ENCODE assay signal across 14 cellular contexts in the genomic region with DNA sequence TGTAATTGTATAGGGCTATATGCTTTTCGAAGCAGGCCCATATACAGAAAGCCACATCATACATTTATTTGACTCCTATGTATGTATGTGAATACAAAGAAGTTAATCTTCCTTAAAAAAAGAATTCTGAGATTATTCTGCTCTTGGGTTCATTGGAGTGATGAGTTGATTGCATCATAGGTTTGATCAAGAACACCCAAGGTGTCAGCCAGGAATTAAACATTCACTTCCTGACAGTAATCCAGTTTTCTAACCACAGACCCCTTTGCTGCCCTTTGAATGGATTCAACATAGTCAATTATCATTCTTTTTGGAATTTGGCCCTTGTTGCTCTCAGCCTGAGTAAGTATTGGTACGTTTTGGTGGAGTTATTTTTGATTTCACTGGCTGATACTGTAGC.
DNase-seq lines count a peak whose midpoint lies in the region; ATAC-seq and TF ChIP-seq lines count a peak whose summit lies in the region.
"Had no signal": no experiment of that assay in that cellular context is flagged by ENCODE, and none has a peak within 500 bp of the region (broad histone marks: within the 10 kb centered on the region; RNA-seq: fewer than 3 reads in every experiment).

No MANE protein-coding gene starts in this region.

- H3K4me3 ChIP-seq in SK-N-SH (ENCODE audit: low read depth in 2 of 2, low read length in 1 of 2) = no peak overlapping the region
- no peak overlapping the region for H3K4me3 ChIP-seq in HEK293 (ENCODE audit: low read depth, low read length)
- no peak overlapping the region for H3K4me3 ChIP-seq in mesendoderm (ENCODE audit: low read length)
- H3K4me3 ChIP-seq: GM23248, K562 had no signal

- no peak overlapping the region for H3K18ac ChIP-seq in mesendoderm (ENCODE audit: low read length)

- H3K79me1 ChIP-seq in mesendoderm (ENCODE audit: low read length) = no peaks in the 10 kb centered on the region

- POLR2A ChIA-PET in SK-N-SH (lab: Yijun Ruan, JAX) = no interaction called here
- POLR2A ChIA-PET in HEK293 (lab: Yijun Ruan, JAX) = no interaction called here

- H3K4me1 ChIP-seq in SK-N-SH (ENCODE audit: control insufficient read depth in 1 of 2, insufficient read depth in 2 of 2, low read depth in 1 of 2, low read length in 1 of 2) = peaks cover 0 to 8% of the 10 kb centered on the region in 2 experiments; a peak in 2 of 4 replicates
- H3K4me1 ChIP-seq in HEK293 (ENCODE audit: control insufficient read depth, insufficient read depth, low read length) = peaks cover 7% of the 10 kb centered on the region
- peaks cover 12% of the 10 kb centered on the region for H3K4me1 ChIP-seq in mesendoderm (ENCODE audit: control insufficient read depth, low read depth, low read length)
- H3K4me1 ChIP-seq: Caco-2 had no signal

- TF ChIP-seq RAD21 in SK-N-SH (IDR thresholded peaks at IDR 0.05; ENCODE audit: low read length) = no peak

- H3K79me2 ChIP-seq in SK-N-SH (ENCODE audit: insufficient read depth) (no peaks in the 10 kb centered on the region), mesendoderm (ENCODE audit: control insufficient read depth, insufficient read depth, low read length) (no peaks in the 10 kb centered on the region)

- 7% methylated on average over 2 of the region's 2 CpGs for WGBS in SK-N-SH (ENCODE audit: low lambda C conversion rate)
- no CpG with 5 or more reads among the region's 2 CpGs for WGBS in mesendoderm (ENCODE audit: extremely low coverage, insufficient coverage, low lambda C conversion rate)

- ATAC-seq in SK-N-SH treated with all-trans-retinoic acid at 6 μM for 48 hours (no peak), HG03196 (IDR thresholded peaks at IDR 0.05; ENCODE audit: unreplicated experiment) (no peak)
- ATAC-seq: K562 had no signal

- H3K36me3 ChIP-seq in SK-N-SH (replicated peaks in 1 of 2; ENCODE audit: control insufficient read depth in 1 of 2, insufficient read depth in 2 of 2, low read length in 1 of 2) (no peaks in the 10 kb centered on the region), HEK293 (ENCODE audit: control insufficient read depth in 2 of 2, insufficient read depth in 1 of 2, low read length in 2 of 2) (no peaks in the 10 kb centered on the region), mesendoderm (ENCODE audit: control insufficient read depth, insufficient read depth, low read length) (no peaks in the 10 kb centered on the region)

- TF ChIP-seq EP300 in SK-N-SH (IDR thresholded peaks at IDR 0.05; ENCODE audit: borderline replicate concordance in 1 of 2, low read depth in 1 of 2, low read length in 1 of 2) = no peak

- H2AFZ ChIP-seq in SK-N-SH (ENCODE audit: low read depth) = no peak overlapping the region
- H2AFZ ChIP-seq: GM23248 had no signal

- H3K9me3 ChIP-seq in SK-N-SH (no peaks in the 10 kb centered on the region), HEK293 (ENCODE audit: control insufficient read depth, insufficient read depth, low read depth, low read length) (no peaks in the 10 kb centered on the region)
- H3K9me3 ChIP-seq: Caco-2 had no signal

- H3K9me2 ChIP-seq in SK-N-SH = no peaks in the 10 kb centered on the region

- no peak overlapping the region for H2BK5ac ChIP-seq in mesendoderm (ENCODE audit: low read length)

- CTCF ChIA-PET in SK-N-SH (lab: Yijun Ruan, JAX) = no interaction called here
- CTCF ChIA-PET in HEK293 (lab: Yijun Ruan, JAX) = no interaction called here

- H3K56ac ChIP-seq in mesendoderm (ENCODE audit: low read length) = no peak overlapping the region

- H3K23ac ChIP-seq in mesendoderm (ENCODE audit: low read length) = no peak overlapping the region

- no peak overlapping the region for H3K27ac ChIP-seq in SK-N-SH (ENCODE audit: low read depth in 2 of 2, low read length in 1 of 2)
- no peak overlapping the region for H3K27ac ChIP-seq in HEK293 (ENCODE audit: extremely low read depth, low read depth, low read length)
- no peak overlapping the region for H3K27ac ChIP-seq in mesendoderm (ENCODE audit: low read depth, low read length)
- H3K27ac ChIP-seq: C4-2B, GM23248 had no signal

- no peak overlapping the region for H2AK5ac ChIP-seq in mesendoderm (ENCODE audit: low read length)

- no peak overlapping the region for H2BK15ac ChIP-seq in mesendoderm (replicated peaks; ENCODE audit: low read depth)

- H3K4me2 ChIP-seq in SK-N-SH (no peak overlapping the region), mesendoderm (ENCODE audit: low read length) (no peak overlapping the region)

- H3K27me3 ChIP-seq in SK-N-SH (ENCODE audit: insufficient read depth) (no peaks in the 10 kb centered on the region), mesendoderm (ENCODE audit: insufficient read depth, low read length, poor library complexity) (no peaks in the 10 kb centered on the region)

- TF ChIP-seq CTCF in SK-N-SH (IDR thresholded peaks at IDR 0.05) = no peak
- no peak for TF ChIP-seq CTCF in HEK293 (tag by site-specific recombination; IDR thresholded peaks at IDR 0.05)

- peak overlapping the region; percentile 61 for H4K5ac ChIP-seq in mesendoderm (ENCODE audit: low read length)

- no peaks in the 10 kb centered on the region for H4K20me1 ChIP-seq in SK-N-SH (ENCODE audit: insufficient read depth)

- no peak overlapping the region for H2BK120ac ChIP-seq in mesendoderm (ENCODE audit: low read depth, low read length)

- no peak overlapping the region for H3K4ac ChIP-seq in mesendoderm (ENCODE audit: low read depth, low read length)

- H3F3A ChIP-seq in SK-N-SH (replicated peaks; ENCODE audit: insufficient read depth) = no peaks in the 10 kb centered on the region

- no peak overlapping the region for H3K9ac ChIP-seq in SK-N-SH
- H3K9ac ChIP-seq in mesendoderm (ENCODE audit: low read length) = no peak overlapping the region
- H3K9ac ChIP-seq: GM23248 had no signal

- no peak overlapping the region for H4K8ac ChIP-seq in mesendoderm (ENCODE audit: low read depth, low read length)

- DNase-seq in SK-N-SH = no peak
- no peak for DNase-seq in mesendoderm
- DNase-seq in NCI-H524 (lab: John Stamatoyannopoulos, UW) = no peak
- DNase-seq in foreskin melanocyte = no peak
- DNase-seq: 8988T; Caco-2; CD4-positive, alpha-beta T cell; GM23248; H9 had no signal

TF ChIP-seq in SK-N-SH treated with all-trans-retinoic acid at 6 μM for 48 hours, 23 proteins besides CTCF, POLR2A, EP300 and RAD21:
- TF ChIP-seq ISL1 (CRISPR knock-in tag; IDR thresholded peaks at IDR 0.05) (peak; percentile 55), CREB5 (CRISPR knock-in tag; IDR thresholded peaks at IDR 0.05; ENCODE audit: low read depth) (no peak)

TF ChIP-seq in SK-N-SH, 30 proteins besides CTCF, POLR2A, EP300 and RAD21 (continues in another document):
- TF ChIP-seq SIN3A (IDR thresholded peaks at IDR 0.05; ENCODE audit: borderline replicate concordance, low read depth, low read length) = no peak
- no peak for TF ChIP-seq CHD2 (IDR thresholded peaks at IDR 0.05; ENCODE audit: low read length, partially characterized antibody)
- TF ChIP-seq MAX (IDR thresholded peaks at IDR 0.05; ENCODE audit: low read depth) = no peak
- TF ChIP-seq, protein P1, sequence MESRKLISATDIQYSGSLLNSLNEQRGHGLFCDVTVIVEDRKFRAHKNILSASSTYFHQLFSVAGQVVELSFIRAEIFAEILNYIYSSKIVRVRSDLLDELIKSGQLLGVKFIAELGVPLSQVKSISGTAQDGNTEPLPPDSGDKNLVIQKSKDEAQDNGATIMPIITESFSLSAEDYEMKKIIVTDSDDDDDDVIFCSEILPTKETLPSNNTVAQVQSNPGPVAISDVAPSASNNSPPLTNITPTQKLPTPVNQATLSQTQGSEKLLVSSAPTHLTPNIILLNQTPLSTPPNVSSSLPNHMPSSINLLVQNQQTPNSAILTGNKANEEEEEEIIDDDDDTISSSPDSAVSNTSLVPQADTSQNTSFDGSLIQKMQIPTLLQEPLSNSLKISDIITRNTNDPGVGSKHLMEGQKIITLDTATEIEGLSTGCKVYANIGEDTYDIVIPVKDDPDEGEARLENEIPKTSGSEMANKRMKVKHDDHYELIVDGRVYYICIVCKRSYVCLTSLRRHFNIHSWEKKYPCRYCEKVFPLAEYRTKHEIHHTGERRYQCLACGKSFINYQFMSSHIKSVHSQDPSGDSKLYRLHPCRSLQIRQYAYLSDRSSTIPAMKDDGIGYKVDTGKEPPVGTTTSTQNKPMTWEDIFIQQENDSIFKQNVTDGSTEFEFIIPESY (IDR thresholded peaks at IDR 0.05; ENCODE audit: borderline replicate concordance, low read depth) = no peak

TF ChIP-seq in HEK293, 187 proteins besides CTCF, POLR2A, EP300 and RAD21:
- TF ChIP-seq GLI2 (tag by site-specific recombination; IDR thresholded peaks at IDR 0.05; ENCODE audit: borderline replicate concordance, low read depth) (no peak), ZNF280C (tag by site-specific recombination; IDR thresholded peaks at IDR 0.05) (no peak), ZFP69B (tag by site-specific recombination; IDR thresholded peaks at IDR 0.05) (no peak), ZNF549 (tag by site-specific recombination; IDR thresholded peaks at IDR 0.05) (0 out of 2 replicates have a peak, but pooled peaks have one; percentile 5), ZNF292 (tag by site-specific recombination; IDR thresholded peaks at IDR 0.05; ENCODE audit: borderline replicate concordance, low read depth) (no peak), ZNF76 (tag by site-specific recombination; IDR thresholded peaks at IDR 0.05; ENCODE audit: borderline replicate concordance, low read depth) (no peak), IKZF3 (tag by site-specific recombination; IDR thresholded peaks at IDR 0.05) (no peak)
